Comparison of ENCODE assay signal across 1 cellular context in the genomic region with DNA sequence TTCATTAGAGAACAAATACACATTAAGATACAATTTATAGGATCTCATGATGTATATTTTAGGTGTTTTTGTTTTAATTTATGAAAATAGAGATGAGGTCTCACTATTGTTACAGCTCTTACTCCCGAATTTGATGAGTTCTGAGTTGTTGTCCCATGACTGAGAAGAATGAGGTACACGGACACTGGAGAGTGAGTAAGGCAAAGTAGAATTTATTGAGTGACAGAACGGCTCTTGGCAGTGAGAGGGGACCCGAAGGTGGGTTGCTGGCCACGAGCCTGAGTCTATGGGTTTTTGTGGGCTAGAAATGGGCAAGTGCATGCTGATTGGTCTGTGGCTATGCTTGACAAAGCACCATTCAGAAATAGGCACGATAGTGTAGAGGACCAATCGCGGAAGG.
TF ChIP-seq lines count a peak whose summit lies in the region.

No MANE protein-coding gene starts in this region.

TF ChIP-seq in GM23338, 12 proteins besides CTCF, POLR2A, EP300 and RAD21 (continued from another document):
- TF ChIP-seq, protein P1, sequence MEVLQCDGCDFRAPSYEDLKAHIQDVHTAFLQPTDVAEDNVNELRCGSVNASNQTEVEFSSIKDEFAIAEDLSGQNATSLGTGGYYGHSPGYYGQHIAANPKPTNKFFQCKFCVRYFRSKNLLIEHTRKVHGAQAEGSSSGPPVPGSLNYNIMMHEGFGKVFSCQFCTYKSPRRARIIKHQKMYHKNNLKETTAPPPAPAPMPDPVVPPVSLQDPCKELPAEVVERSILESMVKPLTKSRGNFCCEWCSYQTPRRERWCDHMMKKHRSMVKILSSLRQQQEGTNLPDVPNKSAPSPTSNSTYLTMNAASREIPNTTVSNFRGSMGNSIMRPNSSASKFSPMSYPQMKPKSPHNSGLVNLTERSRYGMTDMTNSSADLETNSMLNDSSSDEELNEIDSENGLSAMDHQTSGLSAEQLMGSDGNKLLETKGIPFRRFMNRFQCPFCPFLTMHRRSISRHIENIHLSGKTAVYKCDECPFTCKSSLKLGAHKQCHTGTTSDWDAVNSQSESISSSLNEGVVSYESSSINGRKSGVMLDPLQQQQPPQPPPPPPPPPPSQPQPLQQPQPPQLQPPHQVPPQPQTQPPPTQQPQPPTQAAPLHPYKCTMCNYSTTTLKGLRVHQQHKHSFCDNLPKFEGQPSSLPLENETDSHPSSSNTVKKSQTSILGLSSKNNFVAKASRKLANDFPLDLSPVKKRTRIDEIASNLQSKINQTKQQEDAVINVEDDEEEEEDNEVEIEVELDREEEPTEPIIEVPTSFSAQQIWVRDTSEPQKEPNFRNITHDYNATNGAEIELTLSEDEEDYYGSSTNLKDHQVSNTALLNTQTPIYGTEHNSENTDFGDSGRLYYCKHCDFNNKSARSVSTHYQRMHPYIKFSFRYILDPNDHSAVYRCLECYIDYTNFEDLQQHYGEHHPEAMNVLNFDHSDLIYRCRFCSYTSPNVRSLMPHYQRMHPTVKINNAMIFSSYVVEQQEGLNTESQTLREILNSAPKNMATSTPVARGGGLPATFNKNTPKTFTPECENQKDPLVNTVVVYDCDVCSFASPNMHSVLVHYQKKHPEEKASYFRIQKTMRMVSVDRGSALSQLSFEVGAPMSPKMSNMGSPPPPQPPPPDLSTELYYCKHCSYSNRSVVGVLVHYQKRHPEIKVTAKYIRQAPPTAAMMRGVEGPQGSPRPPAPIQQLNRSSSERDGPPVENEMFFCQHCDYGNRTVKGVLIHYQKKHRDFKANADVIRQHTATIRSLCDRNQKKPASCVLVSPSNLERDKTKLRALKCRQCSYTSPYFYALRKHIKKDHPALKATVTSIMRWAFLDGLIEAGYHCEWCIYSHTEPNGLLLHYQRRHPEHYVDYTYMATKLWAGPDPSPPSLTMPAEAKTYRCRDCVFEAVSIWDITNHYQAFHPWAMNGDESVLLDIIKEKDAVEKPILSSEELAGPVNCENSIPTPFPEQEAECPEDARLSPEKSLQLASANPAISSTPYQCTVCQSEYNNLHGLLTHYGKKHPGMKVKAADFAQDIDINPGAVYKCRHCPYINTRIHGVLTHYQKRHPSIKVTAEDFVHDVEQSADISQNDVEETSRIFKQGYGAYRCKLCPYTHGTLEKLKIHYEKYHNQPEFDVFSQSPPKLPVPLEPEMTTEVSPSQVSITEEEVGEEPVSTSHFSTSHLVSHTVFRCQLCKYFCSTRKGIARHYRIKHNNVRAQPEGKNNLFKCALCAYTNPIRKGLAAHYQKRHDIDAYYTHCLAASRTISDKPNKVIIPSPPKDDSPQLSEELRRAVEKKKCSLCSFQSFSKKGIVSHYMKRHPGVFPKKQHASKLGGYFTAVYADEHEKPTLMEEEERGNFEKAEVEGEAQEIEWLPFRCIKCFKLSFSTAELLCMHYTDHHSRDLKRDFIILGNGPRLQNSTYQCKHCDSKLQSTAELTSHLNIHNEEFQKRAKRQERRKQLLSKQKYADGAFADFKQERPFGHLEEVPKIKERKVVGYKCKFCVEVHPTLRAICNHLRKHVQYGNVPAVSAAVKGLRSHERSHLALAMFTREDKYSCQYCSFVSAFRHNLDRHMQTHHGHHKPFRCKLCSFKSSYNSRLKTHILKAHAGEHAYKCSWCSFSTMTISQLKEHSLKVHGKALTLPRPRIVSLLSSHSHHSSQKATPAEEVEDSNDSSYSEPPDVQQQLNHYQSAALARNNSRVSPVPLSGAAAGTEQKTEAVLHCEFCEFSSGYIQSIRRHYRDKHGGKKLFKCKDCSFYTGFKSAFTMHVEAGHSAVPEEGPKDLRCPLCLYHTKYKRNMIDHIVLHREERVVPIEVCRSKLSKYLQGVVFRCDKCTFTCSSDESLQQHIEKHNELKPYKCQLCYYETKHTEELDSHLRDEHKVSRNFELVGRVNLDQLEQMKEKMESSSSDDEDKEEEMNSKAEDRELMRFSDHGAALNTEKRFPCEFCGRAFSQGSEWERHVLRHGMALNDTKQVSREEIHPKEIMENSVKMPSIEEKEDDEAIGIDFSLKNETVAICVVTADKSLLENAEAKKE (CRISPR knock-in tag; IDR thresholded peaks at IDR 0.05) = no peak
- TF ChIP-seq ZNF114 (CRISPR knock-in tag; IDR thresholded peaks at IDR 0.05) = no peak
- TF ChIP-seq ZNF331 (CRISPR knock-in tag; IDR thresholded peaks at IDR 0.05; ENCODE audit: low read depth) = no peak
- TF ChIP-seq CREB1 (CRISPR knock-in tag; IDR thresholded peaks at IDR 0.05; ENCODE audit: low read depth) = no peak
- TF ChIP-seq, protein P2, sequence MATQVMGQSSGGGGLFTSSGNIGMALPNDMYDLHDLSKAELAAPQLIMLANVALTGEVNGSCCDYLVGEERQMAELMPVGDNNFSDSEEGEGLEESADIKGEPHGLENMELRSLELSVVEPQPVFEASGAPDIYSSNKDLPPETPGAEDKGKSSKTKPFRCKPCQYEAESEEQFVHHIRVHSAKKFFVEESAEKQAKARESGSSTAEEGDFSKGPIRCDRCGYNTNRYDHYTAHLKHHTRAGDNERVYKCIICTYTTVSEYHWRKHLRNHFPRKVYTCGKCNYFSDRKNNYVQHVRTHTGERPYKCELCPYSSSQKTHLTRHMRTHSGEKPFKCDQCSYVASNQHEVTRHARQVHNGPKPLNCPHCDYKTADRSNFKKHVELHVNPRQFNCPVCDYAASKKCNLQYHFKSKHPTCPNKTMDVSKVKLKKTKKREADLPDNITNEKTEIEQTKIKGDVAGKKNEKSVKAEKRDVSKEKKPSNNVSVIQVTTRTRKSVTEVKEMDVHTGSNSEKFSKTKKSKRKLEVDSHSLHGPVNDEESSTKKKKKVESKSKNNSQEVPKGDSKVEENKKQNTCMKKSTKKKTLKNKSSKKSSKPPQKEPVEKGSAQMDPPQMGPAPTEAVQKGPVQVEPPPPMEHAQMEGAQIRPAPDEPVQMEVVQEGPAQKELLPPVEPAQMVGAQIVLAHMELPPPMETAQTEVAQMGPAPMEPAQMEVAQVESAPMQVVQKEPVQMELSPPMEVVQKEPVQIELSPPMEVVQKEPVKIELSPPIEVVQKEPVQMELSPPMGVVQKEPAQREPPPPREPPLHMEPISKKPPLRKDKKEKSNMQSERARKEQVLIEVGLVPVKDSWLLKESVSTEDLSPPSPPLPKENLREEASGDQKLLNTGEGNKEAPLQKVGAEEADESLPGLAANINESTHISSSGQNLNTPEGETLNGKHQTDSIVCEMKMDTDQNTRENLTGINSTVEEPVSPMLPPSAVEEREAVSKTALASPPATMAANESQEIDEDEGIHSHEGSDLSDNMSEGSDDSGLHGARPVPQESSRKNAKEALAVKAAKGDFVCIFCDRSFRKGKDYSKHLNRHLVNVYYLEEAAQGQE (IDR thresholded peaks at IDR 0.05; ENCODE audit: unreplicated experiment) = no peak
- no peak for TF ChIP-seq STAT1 (IDR thresholded peaks at IDR 0.05; ENCODE audit: unreplicated experiment)
- no peak for TF ChIP-seq NANOG (IDR thresholded peaks at IDR 0.05; ENCODE audit: borderline replicate concordance)
- no peak for TF ChIP-seq EZH2phosphoT487 (IDR thresholded peaks at IDR 0.05; ENCODE audit: unreplicated experiment)
